ENCODE assay signal across 8 cellular contexts in genomic region chr1:94884101-94884875, GRCh38. TPM values are rescaled to one million over a fixed set of nuclear protein-coding genes. Genes with fewer than 3 reads are reported as not detected.
DNase-seq lines count a peak whose midpoint lies in the region; ATAC-seq, FAIRE-seq and TF ChIP-seq lines count a peak whose summit lies in the region.

No MANE protein-coding gene starts in this region.

- H4K20me1 ChIP-seq in H1 (replicated peaks in 1 of 2; ENCODE audit: control insufficient read depth in 1 of 2, insufficient read depth in 2 of 2, low read length in 2 of 2) = no peaks in the 10 kb centered on the region

- WGBS in H1 (ENCODE audit: extremely low coverage in 1 of 2, insufficient coverage in 1 of 2, insufficient read length in 1 of 2, insufficient replicate concordance in 2 of 2, low coverage in 1 of 2, low lambda C conversion rate in 2 of 2, missing lambda C conversion rate in 1 of 2), 2 experiments = 52% methylated on average over 12 of the region's 12 CpGs; no CpG with 5 or more reads in 1 of the 2 experiments

- peak in 1 of 2 experiments; percentile 26; a peak in 1 of 3 replicates for TF ChIP-seq POLR2A in H1 (IDR thresholded peaks at IDR 0.05; ENCODE audit: control extremely low read depth in 1 of 2, low read depth in 2 of 2, low read length in 2 of 2)

- no peaks in the 10 kb centered on the region; the same call in 1 of the 2 replicates for H3K23me2 ChIP-seq in H1 (ENCODE audit: low read depth, low read length)

- no peak overlapping the region for H3K9ac ChIP-seq in H1 (replicated peaks in 1 of 4; ENCODE audit: extremely low read depth in 1 of 4, low read depth in 3 of 4, low read length in 3 of 4)
- H3K9ac ChIP-seq in mucosa of rectum (ENCODE audit: low read depth in 1 of 2, low read length in 2 of 2) = no peak overlapping the region

- TF ChIP-seq CTCF in AG10803 (conservative IDR thresholded peaks at IDR 0.05; ENCODE audit: low read length) (no peak), H1 (IDR thresholded peaks at IDR 0.05; ENCODE audit: control extremely low read depth in 1 of 3, insufficient read depth in 1 of 3, low read depth in 1 of 3, low read length in 3 of 3) (no peak)

- peak; percentile 97 for FAIRE-seq in H1 (lab: Jason Lieb, UNC)

- H3K36me3 ChIP-seq in KOPT-K1 (ENCODE audit: insufficient read depth, low read length) (no peaks in the 10 kb centered on the region), H1 (ENCODE audit: control insufficient read depth in 2 of 4, insufficient read depth in 4 of 4, low read length in 3 of 4) (no peaks in the 10 kb centered on the region; a peak in 1 of 8 replicates), mucosa of rectum (ENCODE audit: control insufficient read depth in 2 of 2, insufficient read depth in 2 of 2, low read length in 2 of 2) (peaks cover 4% of the 10 kb centered on the region in 2 donors)

- no peak overlapping the region; the same call in 1 of the 2 replicates for H2AK5ac ChIP-seq in H1 (ENCODE audit: low read depth, low read length)

- H3K56ac ChIP-seq in H1 (replicated peaks; ENCODE audit: insufficient read length, low read depth, low read length) = no peak overlapping the region

- H3K27ac ChIP-seq in KOPT-K1 (ENCODE audit: low read depth, low read length, poor library complexity, severe bottlenecking) = peak overlapping the region; percentile 52
- H3K27ac ChIP-seq in H1 (ENCODE audit: low read depth, low read length) = no peak overlapping the region
- peak overlapping the region; percentile 34 to 39 for H3K27ac ChIP-seq in mucosa of rectum (ENCODE audit: low read depth in 2 of 2, low read length in 2 of 2)

- H3K4ac ChIP-seq in H1 (replicated peaks; ENCODE audit: insufficient read length, low read depth, low read length) = no peak overlapping the region

- H4K5ac ChIP-seq in H1 (ENCODE audit: insufficient read length, low read depth, low read length) = no peak overlapping the region

- peak overlapping the region; percentile 44 for H2BK120ac ChIP-seq in H1 (replicated peaks; ENCODE audit: low read depth, low read length)

- peak overlapping the region; percentile 29; the same call in 1 of the 2 replicates for H2BK20ac ChIP-seq in H1 (ENCODE audit: low read length)

- peak overlapping the region in 1 of 2 experiments; percentile 3; a peak in 1 of 4 replicates for H3K4me2 ChIP-seq in H1 (ENCODE audit: insufficient read depth in 1 of 2, low read depth in 2 of 2, low read length in 2 of 2)

- H3K27me3 ChIP-seq in H1 (replicated peaks in 1 of 4; ENCODE audit: control insufficient read depth in 3 of 4, extremely low read depth in 1 of 4, insufficient read depth in 3 of 4, low read length in 3 of 4) (peaks cover 0 to 1% (median 0%) of the 10 kb centered on the region in 4 experiments; a peak in 1 of 7 replicates), mucosa of rectum (ENCODE audit: control insufficient read depth in 2 of 2, insufficient read depth in 2 of 2, low read length in 2 of 2) (no peaks in the 10 kb centered on the region)

- no peak overlapping the region for H3K23ac ChIP-seq in H1 (ENCODE audit: insufficient read length)

- H3K18ac ChIP-seq in H1 (ENCODE audit: extremely low read depth, low read length) = no peak overlapping the region

- no peak overlapping the region for H4K8ac ChIP-seq in H1 (ENCODE audit: extremely low read depth, insufficient read depth, low read length)

- peak; percentile 86 for DNase-seq in AG10803 (ENCODE audit: low read depth)
- peak; percentile 43 to 52 for DNase-seq in H1 (ENCODE audit: low read depth in 1 of 2, low spot score in 2 of 2)
- DNase-seq in NCI-H1436 treated with DMSO at 0.1 percent for 48 hours (lab: John Stamatoyannopoulos, UW) = no peak

- no peak overlapping the region; the same call in 1 of the 2 replicates for H2BK12ac ChIP-seq in H1 (ENCODE audit: low read depth, low read length)

- H3K4me3 ChIP-seq in AG10803 (ENCODE audit: low read length) (no peak overlapping the region), H1 (ENCODE audit: extremely low read depth in 1 of 4, insufficient read depth in 2 of 4, low read depth in 3 of 4, low read length in 4 of 4) (no peak overlapping the region; a peak in 1 of 8 replicates), mucosa of rectum (ENCODE audit: low read length in 2 of 2) (no peak overlapping the region)

- H3K79me2 ChIP-seq in H1 (ENCODE audit: control insufficient read depth in 1 of 2, insufficient read depth in 2 of 2, low read length in 2 of 2) = no peaks in the 10 kb centered on the region

- no peak overlapping the region for H3K14ac ChIP-seq in H1 (ENCODE audit: insufficient read length)

- ATAC-seq in GM21529 (IDR thresholded peaks at IDR 0.05; ENCODE audit: unreplicated experiment) (no peak), HG03025 (IDR thresholded peaks at IDR 0.05; ENCODE audit: low FRiP score, unreplicated experiment) (no peak), HG03442 (IDR thresholded peaks at IDR 0.05; ENCODE audit: unreplicated experiment) (no peak)

- TF ChIP-seq RAD21 in H1 (IDR thresholded peaks at IDR 0.05 in 1 of 2, conservative IDR thresholded peaks at IDR 0.05 in 1 of 2; ENCODE audit: low read depth in 2 of 2, low read length in 2 of 2) = no peak

- POLR2A ChIA-PET in H1 (lab: Charles Lee; ENCODE audit: partially characterized antibody) = interaction anchor here (0.9 to 1.9 kb wide), 4 partner anchors 9 to 40 kb away, joined by 3 to 5 read pairs (median 4); no protein-coding TSS in a partner anchor

- CTCF ChIA-PET in H1 (lab: Charles Lee; ENCODE audit: partially characterized antibody) = interaction anchor here (0.8 to 4.5 kb wide), 3 partner anchors 16 to 30 kb away, joined by 3 to 27 read pairs (median 3); no protein-coding TSS in a partner anchor

- TF ChIP-seq EP300 in H1 (IDR thresholded peaks at IDR 0.05; ENCODE audit: borderline replicate concordance in 1 of 2, low read depth in 2 of 2, low read length in 2 of 2) = no peak

- no peaks in the 10 kb centered on the region for H3K9me3 ChIP-seq in KOPT-K1 (ENCODE audit: insufficient read depth, low read length, poor library complexity, severe bottlenecking)
- no peaks in the 10 kb centered on the region for H3K9me3 ChIP-seq in H1 (ENCODE audit: insufficient read depth in 2 of 2, low read depth in 1 of 2, low read length in 1 of 2)
- H3K9me3 ChIP-seq in mucosa of rectum (ENCODE audit: control insufficient read depth in 2 of 2, low read length in 2 of 2) = no peaks in the 10 kb centered on the region

- peak overlapping the region; percentile 23; the same call in 1 of the 2 replicates for H2BK15ac ChIP-seq in H1 (ENCODE audit: low read length)

- no peak overlapping the region for H4K91ac ChIP-seq in H1 (replicated peaks; ENCODE audit: insufficient read length, low read length)

- no peak overlapping the region for H2AFZ ChIP-seq in H1 (ENCODE audit: low read length)

- H3K79me1 ChIP-seq in H1 (ENCODE audit: low read depth, low read length) = no peaks in the 10 kb centered on the region

- H3K4me1 ChIP-seq in H1 (replicated peaks in 1 of 4; ENCODE audit: control insufficient read depth in 3 of 4, insufficient read depth in 4 of 4, low read length in 3 of 4) (peaks cover 7 to 38% (median 22%) of the 10 kb centered on the region in 4 experiments), mucosa of rectum (ENCODE audit: control insufficient read depth in 2 of 2, insufficient read depth in 2 of 2, low read length in 2 of 2) (no peaks in the 10 kb centered on the region)

- H2BK5ac ChIP-seq in H1 (ENCODE audit: low read depth, low read length) = no peak overlapping the region

TF ChIP-seq in H1, 55 proteins besides CTCF, POLR2A, EP300 and RAD21:
- peak; percentile 74; the same call in 1 of the 2 replicates for TF ChIP-seq TEAD4 (IDR thresholded peaks at IDR 0.05; ENCODE audit: low read depth, low read length)
- peak; percentile 32 for TF ChIP-seq ASH2L (IDR thresholded peaks at IDR 0.05; ENCODE audit: low read length)
- peak; percentile 40; the same call in 1 of the 2 replicates for TF ChIP-seq TAF1 (IDR thresholded peaks at IDR 0.05; ENCODE audit: low read depth, low read length)
- TF ChIP-seq MAFK (IDR thresholded peaks at IDR 0.05; ENCODE audit: low read depth, low read length) = 0 out of 2 replicates have a peak, but pooled peaks have one; percentile 9
- no peak for TF ChIP-seq SRF (IDR thresholded peaks at IDR 0.05; ENCODE audit: low read depth, low read length)
- TF ChIP-seq RNF2 (IDR thresholded peaks at IDR 0.05; ENCODE audit: borderline replicate concordance, low read depth, low read length, missing control alignments, poor library complexity, severe bottlenecking) = no peak
- TF ChIP-seq MAX (IDR thresholded peaks at IDR 0.05) = peak; percentile 61; the same call in 1 of the 2 replicates
- TF ChIP-seq, protein P1, sequence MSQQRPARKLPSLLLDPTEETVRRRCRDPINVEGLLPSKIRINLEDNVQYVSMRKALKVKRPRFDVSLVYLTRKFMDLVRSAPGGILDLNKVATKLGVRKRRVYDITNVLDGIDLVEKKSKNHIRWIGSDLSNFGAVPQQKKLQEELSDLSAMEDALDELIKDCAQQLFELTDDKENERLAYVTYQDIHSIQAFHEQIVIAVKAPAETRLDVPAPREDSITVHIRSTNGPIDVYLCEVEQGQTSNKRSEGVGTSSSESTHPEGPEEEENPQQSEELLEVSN (IDR thresholded peaks at IDR 0.05) = peak; percentile 82
- no peak for TF ChIP-seq RBBP5 (IDR thresholded peaks at IDR 0.05; ENCODE audit: borderline replicate concordance, low read depth, low read length)
- no peak for TF ChIP-seq CREB1 (IDR thresholded peaks at IDR 0.05)

RNA-seq across cellular contexts. Expression of gene CNN3, which starts 42.6 kb away (rescaled TPM):
- 262 and 266 TPM in 2 replicates for total RNA-seq in H1 (2021; fragmentation: NEBNext Ultra II Directional; extraction: Animal tissue kit (Norgen Biotek cat#: 25700))
- 85.2 and 134 TPM in 2 replicates for polyA plus RNA-seq in H1 (2011; rRNA removed)
- polyA plus RNA-seq in H1 (2011; cell fraction: cytosol; rRNA removed) = 137 TPM
- 71.1 TPM for polyA plus RNA-seq in H1 (2011; cell fraction: nucleus; rRNA removed)
- 197 to 274 TPM (median 227 TPM) in 4 replicates for polyA plus RNA-seq in H1 (2012, experiment 1 of 2)
- 28.2 TPM for polyA plus RNA-seq in H1 (2012, experiment 2 of 2)
- polyA plus RNA-seq in H1 (2013, experiment 1 of 2) = 118 TPM
- polyA plus RNA-seq in H1 (2013, experiment 2 of 2) = 124 TPM
- 179 and 244 TPM in 2 replicates for polyA minus RNA-seq in H1 (2011; rRNA and poly(A)+ RNA removed)
- 141 TPM for polyA minus RNA-seq in H1 (2011; cell fraction: cytosol; rRNA and poly(A)+ RNA removed)
- 140 TPM for polyA minus RNA-seq in H1 (2011; cell fraction: nucleus; rRNA and poly(A)+ RNA removed)
